In the genomic region with DNA sequence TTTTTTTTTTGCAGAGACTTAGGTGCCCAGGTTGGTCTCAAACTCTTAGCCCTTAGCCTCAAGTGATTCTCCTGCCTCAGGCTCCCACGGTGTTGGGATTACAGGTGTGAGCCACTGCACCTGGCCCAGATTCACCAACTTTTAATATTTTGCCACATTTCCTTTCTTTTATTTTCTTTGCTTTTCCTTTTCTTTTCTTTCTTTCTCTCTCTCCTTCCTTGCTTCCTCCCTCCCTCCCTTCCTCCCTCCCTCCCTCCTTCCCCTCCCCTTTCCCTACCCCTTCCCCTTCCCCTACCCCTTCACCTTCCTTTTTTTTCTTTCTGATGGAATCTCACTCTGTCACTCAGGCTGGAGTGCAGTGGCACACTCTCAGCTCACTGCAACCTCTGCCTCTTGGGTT, we compare ENCODE assay signal across 15 cellular contexts.
"Had no signal": no experiment of that assay in that cellular context is flagged by ENCODE, and none has a peak within 500 bp of the region (broad histone marks: within the 10 kb centered on the region; RNA-seq: fewer than 3 reads in every experiment).

No MANE protein-coding gene starts in this region.

- H3K4me3 Mint-ChIP-seq: activated T-cell treated with anti-CD3 and anti-CD28 coated beads, Interleukin-2, amount 50 U/mL, for 72 hours; natural killer cell had no signal

- H3K27ac Mint-ChIP-seq: activated T-cell treated with anti-CD3 and anti-CD28 coated beads, Interleukin-2, amount 50 U/mL, for 72 hours; natural killer cell had no signal

- H2AFZ ChIP-seq: parathyroid adenoma had no signal

- H3K4me3 ChIP-seq: ascending aorta, esophagus squamous epithelium, heart right ventricle, thoracic aorta had no signal

- H3K4me1 ChIP-seq: ascending aorta had no signal

- H3K9ac ChIP-seq: parathyroid adenoma had no signal

- DNase-seq: activated CD4-positive, alpha-beta T cell treated with anti-CD3 and anti-CD28 coated beads, Interleukin-2, amount 50 U/mL, for 4 hours; activated effector memory CD4-positive, alpha-beta T cell treated with anti-CD3 and anti-CD28 coated beads, Interleukin-2, amount 50 U/mL, for 16 hours; activated naive CD4-positive, alpha-beta T cell treated with anti-CD3 and anti-CD28 coated beads, Interleukin-2, amount 50 U/mL, for 16 hours; activated T-cell treated with anti-CD3 and anti-CD28 coated beads, Interleukin-2, amount 50 U/mL, for 72 hours; cerebellar nuclear complex; cortex of kidney; effector CD4-positive, alpha-beta T cell; esophagus squamous epithelium; heart right ventricle; mesenchymal stem cell; natural killer cell; SW 1271 had no signal

- ATAC-seq: activated T-cell treated with anti-CD3 and anti-CD28 coated beads, Interleukin-2, amount 50 U/mL, for 72 hours; natural killer cell had no signal

- H3K36me3 ChIP-seq: thoracic aorta had no signal

- H3K9me3 ChIP-seq: ascending aorta, esophagus squamous epithelium, thoracic aorta had no signal

- H3K36me3 Mint-ChIP-seq: natural killer cell had no signal

- H3K9me3 Mint-ChIP-seq: activated T-cell treated with anti-CD3 and anti-CD28 coated beads, Interleukin-2, amount 50 U/mL, for 72 hours; natural killer cell had no signal

- H3K27ac ChIP-seq: ascending aorta, thoracic aorta had no signal

- H3K27me3 ChIP-seq: ascending aorta, esophagus squamous epithelium, heart right ventricle had no signal
